ENCODE assay signal across 1 cellular context in genomic region chr9:88400021-88400420, GRCh38.
A peak's percentile ranks its signal among the peaks of the same experiment; 100 is the strongest.
TF ChIP-seq lines count a peak whose summit lies in the region.

No MANE protein-coding gene starts in this region.

TF ChIP-seq in SK-N-SH, 30 proteins besides CTCF, POLR2A, EP300 and RAD21 (continued from another document):
- TF ChIP-seq JUND (IDR thresholded peaks at IDR 0.05) = peak; percentile 64
- peak; percentile 68 for TF ChIP-seq TCF12 (IDR thresholded peaks at IDR 0.05)
- TF ChIP-seq FOSL2 (IDR thresholded peaks at IDR 0.05; ENCODE audit: borderline replicate concordance, low read depth) = peak; percentile 62; the same call in 1 of the 2 replicates
- peak; percentile 48; the same call in 1 of the 2 replicates for TF ChIP-seq NFIC (IDR thresholded peaks at IDR 0.05; ENCODE audit: borderline replicate concordance)
TF ChIP-seq in SK-N-SH: peak in this region for 7.
